In genomic region chr14:102516531-102517411, GRCh38 we compare ENCODE assay signal across 8 cellular contexts. TPM values are rescaled to one million over a fixed set of nuclear protein-coding genes. Genes with fewer than 3 reads are reported as not detected.
A peak's percentile ranks its signal among the peaks of the same experiment; 100 is the strongest.
DNase-seq lines count a peak whose midpoint lies in the region; ATAC-seq and TF ChIP-seq lines count a peak whose summit lies in the region.

No MANE protein-coding gene starts in this region.

- TF ChIP-seq CTCF in GM12873 (IDR thresholded peaks at IDR 0.05; ENCODE audit: insufficient read depth, low read depth, low read length, missing control alignments), result peak; percentile 86
- TF ChIP-seq CTCF in PC-9 (conservative IDR thresholded peaks at IDR 0.05), result peak; percentile 89
- peak; percentile 86 for TF ChIP-seq CTCF in osteocyte (IDR thresholded peaks at IDR 0.05)
- TF ChIP-seq CTCF in uterus (IDR thresholded peaks at IDR 0.05), result peak; percentile 56 to 99 (median 96)

- peak overlapping the region; percentile 82 for H3K4me3 Mint-ChIP-seq in osteocyte (ENCODE audit: unreplicated experiment)

- CTCF ChIA-PET in PC-9 (lab: Charles Lee), result interaction anchor here (0.6 to 1.4 kb wide), 8 partner anchors 22 to 1037 kb away, joined by 3 to 16 read pairs (median 4); no protein-coding TSS in a partner anchor

- H3K4me1 Mint-ChIP-seq in osteocyte (ENCODE audit: unreplicated experiment), result peaks cover 3% of the 10 kb centered on the region

- no peaks in the 10 kb centered on the region for H4K20me1 ChIP-seq in PC-9 (ENCODE audit: insufficient read depth)

- H3K9me3 Mint-ChIP-seq in osteocyte (ENCODE audit: unreplicated experiment), result no peaks in the 10 kb centered on the region

- no peak overlapping the region for H3K27ac ChIP-seq in PC-9
- H3K27ac ChIP-seq in uterus, result peak overlapping the region in 1 of 2 donors; percentile 61

- no TSS peak for BruUV-seq in PC-9 (replicated peaks; lab: Mats Ljungman, UMichigan)

- intact Hi-C loops in PC-9 (cut with micrococcal nuclease; ENCODE audit: unreplicated experiment) (loop anchor here (1.0 to 10.0 kb wide), 4 partner anchors 78 to 851 kb away; partner anchors contain the start of genes CINP, DYNC1H1 and TECPR2), uterus (cut with DNase I; ENCODE audit: low total_unique reads) (loop anchor here (2.0 kb wide), 1 partner anchor 80 kb away; no protein-coding TSS in a partner anchor)

- H3K9me2 ChIP-seq in PC-9 (ENCODE audit: insufficient read depth), result no peaks in the 10 kb centered on the region

- H3K27ac Mint-ChIP-seq in osteocyte (ENCODE audit: unreplicated experiment), result no peak overlapping the region

- POLR2A ChIA-PET in PC-9 (lab: Charles Lee; ENCODE audit: unreplicated experiment), result no interaction called here

- no peaks in the 10 kb centered on the region for H3K9me3 ChIP-seq in PC-9 (ENCODE audit: insufficient read depth, low read depth)
- no peaks in the 10 kb centered on the region for H3K9me3 ChIP-seq in uterus

- H3F3A ChIP-seq in PC-9 (ENCODE audit: insufficient read depth, low read depth), result peaks cover 16% of the 10 kb centered on the region; the same call in 1 of the 2 replicates

- no peaks in the 10 kb centered on the region for H3K36me3 ChIP-seq in PC-9 (ENCODE audit: low read depth)
- H3K36me3 ChIP-seq in uterus, result no peaks in the 10 kb centered on the region

- no peaks in the 10 kb centered on the region for H3K79me2 ChIP-seq in PC-9 (ENCODE audit: low read depth)

- peak overlapping the region; percentile 93 for H2AFZ ChIP-seq in PC-9

- peak overlapping the region; percentile 73 for H3K4me3 ChIP-seq in PC-9
- H3K4me3 ChIP-seq in uterus, result peak overlapping the region; percentile 43 to 51

- peak in 1 of 2 donors; percentile 23 for TF ChIP-seq POLR2A in uterus (IDR thresholded peaks at IDR 0.05)

- H3K27me3 ChIP-seq in PC-9 (ENCODE audit: insufficient read depth, low read depth), result no peaks in the 10 kb centered on the region
- H3K27me3 ChIP-seq in uterus, result no peaks in the 10 kb centered on the region

- H3K4me1 ChIP-seq in PC-9 (replicated peaks; ENCODE audit: insufficient read depth) (peaks cover 7% of the 10 kb centered on the region), uterus (no peaks in the 10 kb centered on the region)

- H3K4me2 ChIP-seq in PC-9, result peak overlapping the region; percentile 98

- DNase-seq in PC-9 (peak; percentile 55 to 72), germinal center (ENCODE audit: low spot score) (peak; percentile 82), osteocyte (ENCODE audit: extremely low spot score, unreplicated experiment) (peak; percentile 91), uterus (peak in 1 of 2 donors; percentile 67)
- DNase-seq in activated effector memory CD4-positive, alpha-beta T cell treated with anti-CD3 and anti-CD28 coated beads, Interleukin-2, amount 50 U/mL, for 16 hours, result peak; percentile 89

- peak; percentile 67 for ATAC-seq in HG02623 (IDR thresholded peaks at IDR 0.05; ENCODE audit: unreplicated experiment)
- ATAC-seq in GM18870 (IDR thresholded peaks at IDR 0.05; ENCODE audit: unreplicated experiment), result no peak

- no peaks in the 10 kb centered on the region for H3K36me3 Mint-ChIP-seq in osteocyte (ENCODE audit: unreplicated experiment)

- no peaks in the 10 kb centered on the region for H3K27me3 Mint-ChIP-seq in osteocyte (ENCODE audit: unreplicated experiment)

RNA-seq across cellular contexts. Expression of gene ANKRD9, which starts 7.2 kb away (rescaled TPM):
- total RNA-seq in PC-9 (2021) (44.6 and 68.8 TPM in 2 replicates), osteocyte (12.6 and 13.6 TPM in 2 replicates), uterus (10 to 100 TPM in 1 of 4 donors, 1 to 10 TPM in 3; 1.8 to 16.5 (median 7.5) TPM)
